Comparison of ENCODE assay signal across 8 cellular contexts in genomic region chr3:17039579-17039978, GRCh38.
DNase-seq lines count a peak whose midpoint lies in the region; ATAC-seq, FAIRE-seq and TF ChIP-seq lines count a peak whose summit lies in the region.

No MANE protein-coding gene starts in this region.

- TF ChIP-seq POLR2A in endothelial cell of umbilical vein (IDR thresholded peaks at IDR 0.05; ENCODE audit: low read depth, low read length), result no peak

- H3K4me1 ChIP-seq in endothelial cell of umbilical vein (ENCODE audit: control insufficient read depth, extremely low read depth, insufficient read depth, low read length), result peaks cover 25% of the 10 kb centered on the region

- no peak overlapping the region for H3K4me3 ChIP-seq in endothelial cell of umbilical vein (replicated peaks in 1 of 3; ENCODE audit: insufficient read depth in 1 of 3, low read depth in 1 of 3, low read length in 3 of 3)

- no peaks in the 10 kb centered on the region for H3K36me3 ChIP-seq in endothelial cell of umbilical vein (ENCODE audit: control insufficient read depth in 2 of 2, extremely low read depth in 1 of 2, insufficient read depth in 2 of 2, low read length in 2 of 2)

- H3K4me1 Mint-ChIP-seq in osteocyte (ENCODE audit: unreplicated experiment), result peaks cover 21% of the 10 kb centered on the region

- H3K27me3 ChIP-seq in endothelial cell of umbilical vein (ENCODE audit: control insufficient read depth in 2 of 2, insufficient read depth in 2 of 2, low read length in 2 of 2), result no peaks in the 10 kb centered on the region

- DNase-seq in GM04503 (ENCODE audit: low read depth) (peak; percentile 70), NCI-H2196 treated with DMSO at 0.1 percent for 48 hours (lab: John Stamatoyannopoulos, UW; ENCODE audit: unreplicated experiment) (peak; percentile 28), endothelial cell of umbilical vein (ENCODE audit: low read depth, low spot score) (peak; percentile 88), osteocyte (ENCODE audit: extremely low spot score, unreplicated experiment) (no peak), cortex of kidney (lab: John Stamatoyannopoulos, UW) (no peak), NCI-H1694 treated with DMSO at 0.1 percent for 48 hours (lab: John Stamatoyannopoulos, UW) (no peak)

- H3K27me3 Mint-ChIP-seq in osteocyte (ENCODE audit: unreplicated experiment), result no peaks in the 10 kb centered on the region

- no peak overlapping the region for H2AFZ ChIP-seq in endothelial cell of umbilical vein (ENCODE audit: low read depth, low read length)

- dilution Hi-C loops in endothelial cell of umbilical vein (cut with MboI; ENCODE audit: extremely low pct_ligation_motif_present, low sequenced_read_pairs), result no loop called here

- TF ChIP-seq CTCF in endothelial cell of umbilical vein (IDR thresholded peaks at IDR 0.05; ENCODE audit: extremely low read depth in 1 of 2, insufficient read depth in 1 of 2, low read depth in 1 of 2, low read length in 2 of 2), result no peak
- no peak for TF ChIP-seq CTCF in osteocyte (IDR thresholded peaks at IDR 0.05)

- intact Hi-C loops in endothelial cell of umbilical vein (cut with micrococcal nuclease), result loop anchor here (1.0 to 2.0 kb wide), 2 partner anchors 9 to 193 kb away; no protein-coding TSS in a partner anchor

- H3K9me3 ChIP-seq in endothelial cell of umbilical vein (replicated peaks; ENCODE audit: control insufficient read depth, insufficient read depth, low read length), result no peaks in the 10 kb centered on the region

- no peaks in the 10 kb centered on the region for H3K9me3 Mint-ChIP-seq in osteocyte (ENCODE audit: unreplicated experiment)

- no peaks in the 10 kb centered on the region for H3K79me2 ChIP-seq in endothelial cell of umbilical vein (ENCODE audit: control insufficient read depth, insufficient read depth, low read length)

- POLR2A ChIA-PET in endothelial cell of umbilical vein (lab: Charles Lee), result no interaction called here

- BruUV-seq in endothelial cell of umbilical vein (replicated peaks; lab: Mats Ljungman, UMichigan), result no TSS peak

- H3K36me3 Mint-ChIP-seq in osteocyte (ENCODE audit: unreplicated experiment), result no peaks in the 10 kb centered on the region

- peak; percentile 82 for FAIRE-seq in endothelial cell of umbilical vein (lab: Jason Lieb, UNC)

- ATAC-seq in HG03139 (IDR thresholded peaks at IDR 0.05; ENCODE audit: unreplicated experiment) (no peak), HG03469 (IDR thresholded peaks at IDR 0.05; ENCODE audit: unreplicated experiment) (no peak)

- no peak overlapping the region for H3K4me2 ChIP-seq in endothelial cell of umbilical vein (ENCODE audit: insufficient read depth, low read length)

- H3K9me1 ChIP-seq in endothelial cell of umbilical vein (replicated peaks; ENCODE audit: control insufficient read depth, extremely low read depth, insufficient read depth, low read length), result no peaks in the 10 kb centered on the region

- no peaks in the 10 kb centered on the region for H4K20me1 ChIP-seq in endothelial cell of umbilical vein (replicated peaks; ENCODE audit: control insufficient read depth, extremely low read depth, insufficient read depth, low read length)

- H3K9ac ChIP-seq in endothelial cell of umbilical vein (replicated peaks; ENCODE audit: extremely low read depth, insufficient read depth, low read length), result no peak overlapping the region

- CTCF ChIA-PET in endothelial cell of umbilical vein (lab: Charles Lee), result interaction anchor here (0.9 to 3.8 kb wide), 8 partner anchors 10 to 211 kb away, joined by 3 to 29 read pairs (median 3); partner anchors contain the start of gene PLCL2

- H3K4me3 Mint-ChIP-seq in osteocyte (ENCODE audit: unreplicated experiment), result no peak overlapping the region

- H3K27ac ChIP-seq in endothelial cell of umbilical vein (ENCODE audit: insufficient read depth, low read depth, low read length), result peak overlapping the region; percentile 56

- peak overlapping the region; percentile 25 for H3K27ac Mint-ChIP-seq in osteocyte (ENCODE audit: unreplicated experiment)

TF ChIP-seq in endothelial cell of umbilical vein, 7 proteins besides CTCF, POLR2A, EP300 and RAD21:
- TF ChIP-seq POLR2AphosphoS5 (IDR thresholded peaks at IDR 0.05; ENCODE audit: insufficient read depth, low read depth, low read length) (peak; percentile 70), JUN (IDR thresholded peaks at IDR 0.05; ENCODE audit: borderline replicate concordance, insufficient read depth, insufficient read length, low read depth) (peak; percentile 84), FOS (IDR thresholded peaks at IDR 0.05; ENCODE audit: borderline replicate concordance, insufficient read depth, low read length) (peak; percentile 94), GATA2 (IDR thresholded peaks at IDR 0.05; ENCODE audit: insufficient read depth, insufficient read length, low read depth, low read length) (peak; percentile 78)
- TF ChIP-seq, protein P1, sequence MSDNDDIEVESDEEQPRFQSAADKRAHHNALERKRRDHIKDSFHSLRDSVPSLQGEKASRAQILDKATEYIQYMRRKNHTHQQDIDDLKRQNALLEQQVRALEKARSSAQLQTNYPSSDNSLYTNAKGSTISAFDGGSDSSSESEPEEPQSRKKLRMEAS (IDR thresholded peaks at IDR 0.05; ENCODE audit: insufficient read depth, insufficient read length), result no peak

Comparison
In these comparisons a context has a peak if more than half of its experiments do, and no peak if none do; other contexts are left out.
1. DNase-seq: peak in GM04503 (single experiment), NCI-H2196 treated with DMSO at 0.1 percent for 48 hours (single experiment) and endothelial cell of umbilical vein (single experiment); none in osteocyte (single experiment), cortex of kidney (single experiment) and NCI-H1694 treated with DMSO at 0.1 percent for 48 hours (single experiment).